In the genomic region with DNA sequence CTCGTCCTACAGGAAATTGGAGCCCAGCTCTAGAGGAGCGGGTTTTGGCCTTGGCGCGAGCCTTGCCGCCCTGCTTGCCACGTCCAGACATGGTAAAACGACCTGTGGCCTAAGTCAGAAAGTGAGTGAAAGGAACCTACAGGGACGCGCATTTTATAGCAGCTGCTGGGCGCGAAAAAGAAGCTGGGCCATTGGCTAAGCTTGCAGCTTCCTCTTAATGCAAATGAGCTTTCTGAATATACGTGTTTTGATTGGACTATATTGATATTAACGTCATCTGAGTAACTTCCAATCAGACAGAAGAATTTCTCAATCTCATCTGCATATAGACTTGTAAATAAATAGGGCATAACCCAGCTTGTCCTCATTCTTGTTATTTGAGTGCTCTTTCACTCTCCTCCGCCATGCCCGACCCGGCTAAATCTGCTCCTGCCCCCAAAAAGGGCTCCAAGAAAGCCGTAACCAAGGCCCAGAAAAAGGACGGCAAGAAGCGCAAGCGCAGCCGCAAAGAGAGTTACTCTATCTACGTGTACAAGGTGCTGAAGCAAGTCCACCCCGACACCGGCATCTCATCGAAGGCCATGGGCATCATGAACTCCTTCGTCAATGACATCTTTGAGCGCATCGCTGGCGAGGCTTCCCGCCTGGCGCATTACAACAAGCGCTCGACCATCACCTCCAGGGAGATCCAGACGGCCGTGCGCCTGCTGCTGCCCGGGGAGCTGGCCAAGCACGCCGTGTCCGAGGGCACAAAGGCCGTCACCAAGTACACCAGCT, we compare ENCODE assay signal across 9 cellular contexts. TPM values are rescaled to one million over a fixed set of nuclear protein-coding genes. Genes with fewer than 3 reads are reported as not detected.
DNase-seq lines count a peak whose midpoint lies in the region; ATAC-seq, FAIRE-seq and TF ChIP-seq lines count a peak whose summit lies in the region.
"Had no signal": no experiment of that assay in that cellular context is flagged by ENCODE, and none has a peak within 500 bp of the region (broad histone marks: within the 10 kb centered on the region; RNA-seq: fewer than 3 reads in every experiment).

No MANE protein-coding gene starts in this region.

- H3K4me2 ChIP-seq in endothelial cell of umbilical vein (ENCODE audit: insufficient read depth, low read length): peak overlapping the region; percentile 92

- TF ChIP-seq CTCF in endothelial cell of umbilical vein (IDR thresholded peaks at IDR 0.05; ENCODE audit: extremely low read depth in 1 of 2, insufficient read depth in 1 of 2, low read depth in 1 of 2, low read length in 2 of 2): no peak

- peak; percentile 94 for FAIRE-seq in endothelial cell of umbilical vein (lab: Jason Lieb, UNC)

- H3K9me3 ChIP-seq in endothelial cell of umbilical vein (replicated peaks; ENCODE audit: control insufficient read depth, insufficient read depth, low read length) (no peaks in the 10 kb centered on the region), mononuclear cell (ENCODE audit: low read depth, low read length) (no peaks in the 10 kb centered on the region)

- peak overlapping the region; percentile 3 for H2AFZ ChIP-seq in endothelial cell of umbilical vein (ENCODE audit: low read depth, low read length)

- H3K4me3 ChIP-seq in endothelial cell of umbilical vein (replicated peaks in 1 of 3; ENCODE audit: insufficient read depth in 1 of 3, low read depth in 1 of 3, low read length in 3 of 3) (peak overlapping the region; percentile 65 to 98 (median 86)), mononuclear cell (ENCODE audit: low read length) (peak overlapping the region; percentile 84)

- H3K9me1 ChIP-seq in endothelial cell of umbilical vein (replicated peaks; ENCODE audit: control insufficient read depth, extremely low read depth, insufficient read depth, low read length): no peaks in the 10 kb centered on the region

- POLR2A ChIA-PET in endothelial cell of umbilical vein (lab: Charles Lee): interaction anchor here (0.5 to 5.8 kb wide), 30 partner anchors 9 to 1873 kb away, joined by 3 to 130 read pairs (median 5); a partner anchor contains a TSS

- BruUV-seq in endothelial cell of umbilical vein (replicated peaks; lab: Mats Ljungman, UMichigan): TSS peak; percentile 98

- CTCF ChIA-PET in endothelial cell of umbilical vein (lab: Charles Lee): interaction anchor here (0.5 to 6.3 kb wide), 20 partner anchors 9 to 1867 kb away, joined by 3 to 210 read pairs (median 19); a partner anchor contains a TSS

- peak overlapping the region; percentile 94 for H3K27ac ChIP-seq in endothelial cell of umbilical vein (ENCODE audit: insufficient read depth, low read depth, low read length)

- peaks cover 22% of the 10 kb centered on the region for H3K4me1 ChIP-seq in endothelial cell of umbilical vein (ENCODE audit: control insufficient read depth, extremely low read depth, insufficient read depth, low read length)
- peaks cover 63% of the 10 kb centered on the region for H3K4me1 ChIP-seq in mononuclear cell (ENCODE audit: insufficient read depth, low read length)

- H3K9ac ChIP-seq in endothelial cell of umbilical vein (replicated peaks; ENCODE audit: extremely low read depth, insufficient read depth, low read length): peak overlapping the region; percentile 94

- no peaks in the 10 kb centered on the region for H3K79me2 ChIP-seq in endothelial cell of umbilical vein (ENCODE audit: control insufficient read depth, insufficient read depth, low read length)

- ATAC-seq in GM21360 (IDR thresholded peaks at IDR 0.05; ENCODE audit: unreplicated experiment): peak; percentile 45

- intact Hi-C loops in endothelial cell of umbilical vein (cut with micrococcal nuclease): loop anchor here (1.0 to 10.0 kb wide), 7 partner anchors 20 to 1861 kb away; a partner anchor contains a TSS

- peak; percentile 99 for DNase-seq in COLO829 (ENCODE audit: low spot score)
- DNase-seq in HS-5 (ENCODE audit: low read depth): peak; percentile 96
- DNase-seq in NK-92 treated with Interleukin-12 subunit alpha and Interleukin-12 subunit beta, amount 100 ng/mL, for 24 hours (lab: John Stamatoyannopoulos, UW): peak; percentile 88
- peak; percentile 76 to 93 (median 77) for DNase-seq in activated CD8-positive, alpha-beta memory T cell treated with anti-CD3 and anti-CD28 coated beads for 48 hours (ENCODE audit: low read depth in 2 of 3, low spot score in 2 of 3)
- peak; percentile 98 for DNase-seq in endothelial cell of umbilical vein (ENCODE audit: low read depth, low spot score)
- peak; percentile 71 to 83 for DNase-seq in stimulated activated CD8-positive, alpha-beta memory T cell treated with anti-CD3 and anti-CD28 coated beads, Interleukin-2, amount 100 ng/mL, for 48 hours (ENCODE audit: low read depth in 2 of 2)

- peak; percentile 96 for TF ChIP-seq POLR2A in endothelial cell of umbilical vein (IDR thresholded peaks at IDR 0.05; ENCODE audit: low read depth, low read length)

- no peaks in the 10 kb centered on the region for H3K27me3 ChIP-seq in endothelial cell of umbilical vein (ENCODE audit: control insufficient read depth in 2 of 2, insufficient read depth in 2 of 2, low read length in 2 of 2)
- H3K27me3 ChIP-seq in mononuclear cell (ENCODE audit: insufficient read depth, low read length): no peaks in the 10 kb centered on the region

- no peaks in the 10 kb centered on the region for H3K36me3 ChIP-seq in endothelial cell of umbilical vein (ENCODE audit: control insufficient read depth in 2 of 2, extremely low read depth in 1 of 2, insufficient read depth in 2 of 2, low read length in 2 of 2)

- H4K20me1 ChIP-seq in endothelial cell of umbilical vein (replicated peaks; ENCODE audit: control insufficient read depth, extremely low read depth, insufficient read depth, low read length): no peaks in the 10 kb centered on the region

- dilution Hi-C loops in endothelial cell of umbilical vein (cut with MboI; ENCODE audit: extremely low pct_ligation_motif_present, low sequenced_read_pairs): loop anchor here (5.0 kb wide), 1 partner anchor 71 kb away; a partner anchor contains a TSS

TF ChIP-seq in endothelial cell of umbilical vein, 7 proteins besides CTCF, POLR2A, EP300 and RAD21:
- peak; percentile 78 for TF ChIP-seq POLR2AphosphoS5 (IDR thresholded peaks at IDR 0.05; ENCODE audit: insufficient read depth, low read depth, low read length)
- TF ChIP-seq, protein P1, sequence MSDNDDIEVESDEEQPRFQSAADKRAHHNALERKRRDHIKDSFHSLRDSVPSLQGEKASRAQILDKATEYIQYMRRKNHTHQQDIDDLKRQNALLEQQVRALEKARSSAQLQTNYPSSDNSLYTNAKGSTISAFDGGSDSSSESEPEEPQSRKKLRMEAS (IDR thresholded peaks at IDR 0.05; ENCODE audit: insufficient read depth, insufficient read length): no peak

RNA-seq across cellular contexts. Expression of a gene that starts 18.9 kb away (rescaled TPM):
- total RNA-seq in endothelial cell of umbilical vein: not detected in 2 replicates
- polyA plus RNA-seq in endothelial cell of umbilical vein: not detected in 2 replicates
- polyA plus RNA-seq in endothelial cell of umbilical vein (2011; cell fraction: cytosol; rRNA removed): not detected in 2 replicates
- not detected in 2 replicates for polyA plus RNA-seq in endothelial cell of umbilical vein (2011; cell fraction: nucleus; rRNA removed)
- polyA plus RNA-seq in endothelial cell of umbilical vein (2012): not detected in 2 replicates
- not detected in 2 replicates for polyA minus RNA-seq in endothelial cell of umbilical vein
- polyA minus RNA-seq in endothelial cell of umbilical vein (2011; cell fraction: cytosol; rRNA and poly(A)+ RNA removed): not detected
- not detected in 2 replicates for polyA minus RNA-seq in endothelial cell of umbilical vein (2011; cell fraction: nucleus; rRNA and poly(A)+ RNA removed)
- total RNA-seq in mononuclear cell: not detected
- total RNA-seq: subcutaneous adipose tissue had no signal

Comparison
In these comparisons a context has a peak if more than half of its experiments do, and no peak if none do; other contexts are left out.
1. Peak in every context shown above with its lines: DNase-seq, ATAC-seq, H3K4me3 ChIP-seq and H3K27ac ChIP-seq.